In genomic region chr5:33611882-33612281, GRCh38 we compare ENCODE assay signal across 19 cellular contexts.
DNase-seq lines count a peak whose midpoint lies in the region; FAIRE-seq and TF ChIP-seq lines count a peak whose summit lies in the region.
"Had no signal": no experiment of that assay in that cellular context is flagged by ENCODE, and none has a peak within 500 bp of the region (broad histone marks: within the 10 kb centered on the region; RNA-seq: fewer than 3 reads in every experiment).

No MANE protein-coding gene starts in this region.

- intact Hi-C loops in MCF 10A (cut with micrococcal nuclease): no loop called here
- intact Hi-C loops in breast epithelium (cut with DNase I; ENCODE audit: low total_unique reads): no loop called here

- H3K27ac ChIP-seq in breast epithelium (no peak overlapping the region), astrocyte (ENCODE audit: low read depth, low read length) (peak overlapping the region; percentile 88)
- H3K27ac ChIP-seq: 22Rv1, WERI-Rb-1 had no signal

- no peak overlapping the region for H3K27ac Mint-ChIP-seq in MCF 10A (ENCODE audit: low read depth, unreplicated experiment)
- peak overlapping the region; percentile 28 for H3K27ac Mint-ChIP-seq in astrocyte (ENCODE audit: unreplicated experiment)
- H3K27ac Mint-ChIP-seq: activated CD8-positive, alpha-beta T cell treated with anti-CD3 and anti-CD28 coated beads for 36 hours; activated T-helper 17 cell treated with anti-CD3 and anti-CD28 coated beads, Interleukin-2, amount 50 U/mL, for 72 hours had no signal

- no peaks in the 10 kb centered on the region for H3K9me3 ChIP-seq in breast epithelium
- H3K9me3 ChIP-seq in astrocyte (ENCODE audit: insufficient read depth, low read depth, low read length): no peaks in the 10 kb centered on the region
- H3K9me3 ChIP-seq: Caco-2 had no signal

- H3K36me3 Mint-ChIP-seq in MCF 10A (ENCODE audit: insufficient read depth, unreplicated experiment): no peaks in the 10 kb centered on the region
- peaks cover 29% of the 10 kb centered on the region for H3K36me3 Mint-ChIP-seq in astrocyte (ENCODE audit: low read depth, unreplicated experiment)

- H3K36me3 ChIP-seq in breast epithelium (no peaks in the 10 kb centered on the region), astrocyte (ENCODE audit: insufficient read depth, low read length) (peaks cover 21% of the 10 kb centered on the region)
- H3K36me3 ChIP-seq: WERI-Rb-1 had no signal

- FAIRE-seq in astrocyte (lab: Jason Lieb, UNC) (peak; percentile 80), urothelium cell line (lab: Jason Lieb, UNC) (no peak)
- FAIRE-seq: islet of Langerhans, small intestine had no signal

- no peak for TF ChIP-seq POLR2A in breast epithelium (IDR thresholded peaks at IDR 0.05)

- no TSS peak for BruUV-seq in MCF 10A (replicated peaks; lab: Mats Ljungman, UMichigan)

- H2AFZ ChIP-seq in astrocyte (ENCODE audit: low read depth, low read length): no peak overlapping the region

- no peak overlapping the region for H3K4me3 ChIP-seq in breast epithelium
- peak overlapping the region; percentile 11 for H3K4me3 ChIP-seq in astrocyte (ENCODE audit: insufficient read depth, low read depth, low read length)
- no peak overlapping the region for H3K4me3 ChIP-seq in fibroblast of villous mesenchyme (ENCODE audit: low read depth, low read length)

- peak; percentile 43 for DNase-seq in MCF 10A (ENCODE audit: unreplicated experiment)
- no peak for DNase-seq in breast epithelium (ENCODE audit: low spot score in 2 of 2)
- DNase-seq in astrocyte (ENCODE audit: low read depth): peak; percentile 69
- DNase-seq in fibroblast of villous mesenchyme (ENCODE audit: low read depth): peak; percentile 29
- DNase-seq in stimulated activated CD4-positive, alpha-beta T cell treated with anti-CD3 and anti-CD28 coated beads, Interleukin-1b, Interleukin-23, amount 100 ng/mL, for 48 hours: no peak
- no peak for DNase-seq in urothelium cell line (ENCODE audit: low spot score)
- DNase-seq in DMS79 (lab: John Stamatoyannopoulos, UW): no peak
- DNase-seq in NCI-H1436 (lab: John Stamatoyannopoulos, UW): no peak
- DNase-seq: activated CD8-positive, alpha-beta T cell treated with anti-CD3 and anti-CD28 coated beads for 36 hours; Caco-2; effector CD4-positive, alpha-beta T cell; NCI-H1694; NCI-H510A treated with DMSO at 0.1 percent for 48 hours; small intestine; stimulated activated naive CD4-positive, alpha-beta T cell treated with Interleukin-2 at 50 U/mL for 16 hours; WERI-Rb-1 had no signal

- no peaks in the 10 kb centered on the region for H3K9me3 Mint-ChIP-seq in MCF 10A (ENCODE audit: unreplicated experiment)
- no peaks in the 10 kb centered on the region for H3K9me3 Mint-ChIP-seq in astrocyte (ENCODE audit: unreplicated experiment)
- H3K9me3 Mint-ChIP-seq: activated CD8-positive, alpha-beta T cell treated with anti-CD3 and anti-CD28 coated beads for 36 hours; activated T-helper 17 cell treated with anti-CD3 and anti-CD28 coated beads, Interleukin-2, amount 50 U/mL, for 72 hours had no signal

- no peaks in the 10 kb centered on the region for H3K27me3 Mint-ChIP-seq in MCF 10A (ENCODE audit: insufficient read depth, unreplicated experiment)
- no peaks in the 10 kb centered on the region for H3K27me3 Mint-ChIP-seq in astrocyte (ENCODE audit: low read depth, unreplicated experiment)
- H3K27me3 Mint-ChIP-seq: activated T-helper 17 cell treated with anti-CD3 and anti-CD28 coated beads, Interleukin-2, amount 50 U/mL, for 72 hours had no signal

- peak overlapping the region; percentile 78 for H3K4me2 ChIP-seq in astrocyte (ENCODE audit: low read length)

- CTCF ChIA-PET in MCF 10A (lab: Yijun Ruan, JAX): interaction anchor here (1.0 kb wide), 1 partner anchor 323 kb away, joined by 4 read pairs; no protein-coding TSS in a partner anchor

- H3K27me3 ChIP-seq in breast epithelium (no peaks in the 10 kb centered on the region), astrocyte (ENCODE audit: insufficient read depth, low read length) (no peaks in the 10 kb centered on the region)

- no peaks in the 10 kb centered on the region for H4K20me1 ChIP-seq in astrocyte (ENCODE audit: insufficient read depth, low read length)

- peak overlapping the region; percentile 69 for H3K9ac ChIP-seq in astrocyte (ENCODE audit: low read length)

- H3K4me1 Mint-ChIP-seq in MCF 10A (ENCODE audit: insufficient read depth, unreplicated experiment) (no peaks in the 10 kb centered on the region), astrocyte (ENCODE audit: low read depth, unreplicated experiment) (peaks cover 10% of the 10 kb centered on the region)
- H3K4me1 Mint-ChIP-seq: activated T-helper 17 cell treated with anti-CD3 and anti-CD28 coated beads, Interleukin-2, amount 50 U/mL, for 72 hours had no signal

- H3K79me2 ChIP-seq in astrocyte (ENCODE audit: insufficient read depth, low read length): no peaks in the 10 kb centered on the region

- POLR2A ChIA-PET in MCF 10A (lab: Yijun Ruan, JAX): no interaction called here

- H3K4me1 ChIP-seq in breast epithelium: no peaks in the 10 kb centered on the region
- peaks cover 18% of the 10 kb centered on the region for H3K4me1 ChIP-seq in astrocyte (ENCODE audit: insufficient read depth, low read length)
- H3K4me1 ChIP-seq: Caco-2 had no signal

- no peak overlapping the region for H3K4me3 Mint-ChIP-seq in MCF 10A (ENCODE audit: unreplicated experiment)
- no peak overlapping the region for H3K4me3 Mint-ChIP-seq in astrocyte (ENCODE audit: unreplicated experiment)
- H3K4me3 Mint-ChIP-seq: activated CD8-positive, alpha-beta T cell treated with anti-CD3 and anti-CD28 coated beads for 36 hours; activated T-helper 17 cell treated with anti-CD3 and anti-CD28 coated beads, Interleukin-2, amount 50 U/mL, for 72 hours had no signal

- TF ChIP-seq CTCF in MCF 10A (IDR thresholded peaks at IDR 0.05; ENCODE audit: unreplicated experiment): no peak
- no peak for TF ChIP-seq CTCF in breast epithelium (IDR thresholded peaks at IDR 0.05)
- TF ChIP-seq CTCF in astrocyte (IDR thresholded peaks at IDR 0.05; ENCODE audit: insufficient read depth, low read depth, low read length): no peak
- no peak for TF ChIP-seq CTCF in fibroblast of villous mesenchyme (IDR thresholded peaks at IDR 0.05; ENCODE audit: insufficient read depth, low read depth, low read length)

Comparison
In these comparisons a context has a peak if more than half of its experiments do, and no peak if none do; other contexts are left out.
1. DNase-seq: peak in MCF 10A (single experiment), astrocyte (single experiment) and fibroblast of villous mesenchyme (single experiment); none in breast epithelium (0 of 2), stimulated activated CD4-positive, alpha-beta T cell treated with anti-CD3 and anti-CD28 coated beads, Interleukin-1b, Interleukin-23, amount 100 ng/mL, for 48 hours (single experiment), urothelium cell line (single experiment), DMS79 (single experiment) and NCI-H1436 (single experiment).